In genomic region chr9:6459718-6460117, GRCh38 we compare ENCODE assay signal across 22 cellular contexts.
"Had no signal": no experiment of that assay in that cellular context is flagged by ENCODE, and none has a peak within 500 bp of the region (broad histone marks: within the 10 kb centered on the region; RNA-seq: fewer than 3 reads in every experiment).

No MANE protein-coding gene starts in this region.

- H3K27ac Mint-ChIP-seq: stimulated activated memory B cell treated with anti-CD40 and anti-IgM and Interleukin-4, amounts not matched to agents 10 μg/mL and 1 μg/mL and 100 μg/mL, for 72 hours; stimulated activated naive CD8-positive, alpha-beta T cell treated with anti-CD3 and anti-CD28 coated beads, Interleukin-15, Interleukin-2, amounts not matched to agents 100 ng/mL and 50 ng/mL, for 24 hours had no signal

- H3K4me1 ChIP-seq: esophagus muscularis mucosa, gastrocnemius medialis, heart right ventricle, psoas muscle, right lobe of liver, upper lobe of left lung had no signal

- H3K27me3 Mint-ChIP-seq: naive B cell; stimulated activated memory B cell treated with anti-CD40 and anti-IgM and Interleukin-4, amounts not matched to agents 10 μg/mL and 1 μg/mL and 100 μg/mL, for 72 hours; stimulated activated naive CD8-positive, alpha-beta T cell treated with anti-CD3 and anti-CD28 coated beads, Interleukin-15, Interleukin-2, amounts not matched to agents 100 ng/mL and 50 ng/mL, for 24 hours had no signal

- H3K27ac ChIP-seq: dorsolateral prefrontal cortex, epithelial cell of prostate, esophagus muscularis mucosa, gastrocnemius medialis, heart right ventricle, neutrophil, psoas muscle, right lobe of liver, tibial artery, upper lobe of left lung, vagina had no signal

- H3K4me3 Mint-ChIP-seq: naive B cell; stimulated activated memory B cell treated with anti-CD40 and anti-IgM and Interleukin-4, amounts not matched to agents 10 μg/mL and 1 μg/mL and 100 μg/mL, for 72 hours; stimulated activated naive CD8-positive, alpha-beta T cell treated with anti-CD3 and anti-CD28 coated beads, Interleukin-15, Interleukin-2, amounts not matched to agents 100 ng/mL and 50 ng/mL, for 24 hours had no signal

- H3K4me3 ChIP-seq: dorsolateral prefrontal cortex, esophagus muscularis mucosa, gastrocnemius medialis, heart right ventricle, psoas muscle, right lobe of liver, tibial artery, upper lobe of left lung, vagina had no signal

- H3K27me3 ChIP-seq: dorsolateral prefrontal cortex, esophagus muscularis mucosa, gastrocnemius medialis, heart right ventricle, neutrophil, right lobe of liver, tibial artery, upper lobe of left lung, vagina had no signal

- FAIRE-seq: endometrium, islet of Langerhans had no signal

- DNase-seq: dorsolateral prefrontal cortex; effector CD8-positive, alpha-beta T cell; gastrocnemius medialis; heart right ventricle; hypothalamus; kidney glomerular epithelial cell; mesendoderm; naive B cell; psoas muscle; retina; right lobe of liver; stimulated activated CD4-positive, alpha-beta T cell treated with anti-CD3 and anti-CD28 coated beads, Interleukin-4, amount 100 ng/mL, for 24 hours; tibial artery; upper lobe of left lung had no signal

- ATAC-seq: gastrocnemius medialis; heart right ventricle; psoas muscle; right lobe of liver; stimulated activated memory B cell treated with anti-CD40 and anti-IgM and Interleukin-4, amounts not matched to agents 10 μg/mL and 1 μg/mL and 100 μg/mL, for 72 hours had no signal

- H3K36me3 ChIP-seq: neutrophil, right lobe of liver had no signal

- H3K9me3 ChIP-seq: esophagus muscularis mucosa, gastrocnemius medialis, neutrophil, psoas muscle, right lobe of liver, tibial artery, upper lobe of left lung, vagina had no signal
